Comparison of ENCODE assay signal across 1 cellular context in genomic region chr3:58324675-58325390, GRCh38.
TF ChIP-seq lines count a peak whose summit lies in the region.

No MANE protein-coding gene starts in this region.

TF ChIP-seq in GM12878, 131 proteins besides CTCF, POLR2A, EP300 and RAD21:
- TF ChIP-seq HCFC1 (IDR thresholded peaks at IDR 0.05; ENCODE audit: low read length) (no peak), KLF5 (IDR thresholded peaks at IDR 0.05; ENCODE audit: partially characterized antibody) (no peak), RUNX3 (IDR thresholded peaks at IDR 0.05; ENCODE audit: low read length) (no peak), PBX3 (IDR thresholded peaks at IDR 0.05; ENCODE audit: insufficient replicate concordance, low read depth, low read length) (no peak), MXI1 (IDR thresholded peaks at IDR 0.05; ENCODE audit: low read depth, low read length) (no peak), TAF1 (IDR thresholded peaks at IDR 0.05; ENCODE audit: borderline replicate concordance, low read depth, low read length) (no peak), ZNF217 (IDR thresholded peaks at IDR 0.05) (no peak), NFYA (IDR thresholded peaks at IDR 0.05; ENCODE audit: borderline replicate concordance, low read depth, low read length) (no peak), SMC3 (IDR thresholded peaks at IDR 0.05; ENCODE audit: borderline replicate concordance, low read length) (no peak)
- TF ChIP-seq, protein P1, sequence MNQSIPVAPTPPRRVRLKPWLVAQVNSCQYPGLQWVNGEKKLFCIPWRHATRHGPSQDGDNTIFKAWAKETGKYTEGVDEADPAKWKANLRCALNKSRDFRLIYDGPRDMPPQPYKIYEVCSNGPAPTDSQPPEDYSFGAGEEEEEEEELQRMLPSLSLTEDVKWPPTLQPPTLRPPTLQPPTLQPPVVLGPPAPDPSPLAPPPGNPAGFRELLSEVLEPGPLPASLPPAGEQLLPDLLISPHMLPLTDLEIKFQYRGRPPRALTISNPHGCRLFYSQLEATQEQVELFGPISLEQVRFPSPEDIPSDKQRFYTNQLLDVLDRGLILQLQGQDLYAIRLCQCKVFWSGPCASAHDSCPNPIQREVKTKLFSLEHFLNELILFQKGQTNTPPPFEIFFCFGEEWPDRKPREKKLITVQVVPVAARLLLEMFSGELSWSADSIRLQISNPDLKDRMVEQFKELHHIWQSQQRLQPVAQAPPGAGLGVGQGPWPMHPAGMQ (IDR thresholded peaks at IDR 0.05; ENCODE audit: borderline replicate concordance) = no peak
- TF ChIP-seq, protein P2, sequence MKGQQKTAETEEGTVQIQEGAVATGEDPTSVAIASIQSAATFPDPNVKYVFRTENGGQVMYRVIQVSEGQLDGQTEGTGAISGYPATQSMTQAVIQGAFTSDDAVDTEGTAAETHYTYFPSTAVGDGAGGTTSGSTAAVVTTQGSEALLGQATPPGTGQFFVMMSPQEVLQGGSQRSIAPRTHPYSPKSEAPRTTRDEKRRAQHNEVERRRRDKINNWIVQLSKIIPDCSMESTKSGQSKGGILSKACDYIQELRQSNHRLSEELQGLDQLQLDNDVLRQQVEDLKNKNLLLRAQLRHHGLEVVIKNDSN (IDR thresholded peaks at IDR 0.05; ENCODE audit: borderline replicate concordance, extremely low read length, insufficient read depth, low read depth, low read length) = no peak
